8 cellular contexts compared by ENCODE assay signal in genomic region chr16:67198238-67198734, GRCh38. TPM values are rescaled to one million over a fixed set of nuclear protein-coding genes. Genes with fewer than 3 reads are reported as not detected.
A peak's percentile ranks its signal among the peaks of the same experiment; 100 is the strongest.
DNase-seq lines count a peak whose midpoint lies in the region; ATAC-seq and TF ChIP-seq lines count a peak whose summit lies in the region.

No MANE protein-coding gene starts in this region.

- peak; percentile 37 for TF ChIP-seq POLR2A in erythroblast (IDR thresholded peaks at IDR 0.05; ENCODE audit: low read length)

- H3K27me3 ChIP-seq in AG04450 (ENCODE audit: control insufficient read depth, insufficient read depth, low read length) (no peaks in the 10 kb centered on the region), PC-9 (ENCODE audit: insufficient read depth, low read depth) (no peaks in the 10 kb centered on the region)

- intact Hi-C loops in PC-9 (cut with micrococcal nuclease; ENCODE audit: unreplicated experiment), result loop anchor here (2.0 to 10.0 kb wide), 4 partner anchors 47 to 267 kb away; partner anchors contain the start of genes B3GNT9 and TPPP3

- DNase-seq in AG04450 (ENCODE audit: low read depth, low spot score) (no peak), GM12865 (ENCODE audit: low read depth) (no peak), PC-9 (peak; percentile 43 to 74), erythroblast (lab: John Stamatoyannopoulos, UW) (no peak), naive B cell (peak; percentile 20), T1000 (lab: John Stamatoyannopoulos, UW) (no peak), GDM1 (lab: John Stamatoyannopoulos, UW) (no peak)

- H3K9me2 ChIP-seq in PC-9 (ENCODE audit: insufficient read depth), result no peaks in the 10 kb centered on the region

- H3K36me3 Mint-ChIP-seq in naive B cell, result peaks cover 6 to 21% of the 10 kb centered on the region in 2 donors

- peak overlapping the region in 3 of 6 donors; percentile 38 to 84 (median 82) for H3K27ac Mint-ChIP-seq in naive B cell

- TF ChIP-seq CTCF in AG04450 (IDR thresholded peaks at IDR 0.05; ENCODE audit: low read depth, low read length), result peak; percentile 60
- peak; percentile 33 for TF ChIP-seq CTCF in GM12865 (IDR thresholded peaks at IDR 0.05; ENCODE audit: insufficient read depth, low read depth, low read length, missing control alignments)
- TF ChIP-seq CTCF in PC-9 (conservative IDR thresholded peaks at IDR 0.05), result peak; percentile 78

- H3K4me1 ChIP-seq in PC-9 (replicated peaks; ENCODE audit: insufficient read depth), result peaks cover 49% of the 10 kb centered on the region

- H3K27me3 Mint-ChIP-seq in naive B cell, result no peaks in the 10 kb centered on the region

- H3K4me3 ChIP-seq in AG04450 (ENCODE audit: low read depth, low read length) (no peak overlapping the region), GM12865 (ENCODE audit: low read depth, low read length) (no peak overlapping the region), PC-9 (peak overlapping the region; percentile 89; the same call in 1 of the 2 replicates)

- peaks cover 39% of the 10 kb centered on the region for H3K79me2 ChIP-seq in PC-9 (ENCODE audit: low read depth)

- ATAC-seq in naive B cell (ENCODE audit: low read depth in 2 of 2), result peak; percentile 44 to 65
- no peak for ATAC-seq in GM18502 (IDR thresholded peaks at IDR 0.05; ENCODE audit: poor library complexity, unreplicated experiment)

- peaks cover 19% of the 10 kb centered on the region for H4K20me1 ChIP-seq in PC-9 (ENCODE audit: insufficient read depth)

- peak overlapping the region in 3 of 8 donors; percentile 22 to 43 (median 29) for H3K4me3 Mint-ChIP-seq in naive B cell

- POLR2A ChIA-PET in AG04450 (lab: Yijun Ruan, JAX) (interaction anchor here (1.0 to 2.4 kb wide), 5 partner anchors 10 to 62 kb away, joined by 3 to 9 read pairs (median 3); partner anchors contain the start of gene TMEM208), PC-9 (lab: Charles Lee; ENCODE audit: unreplicated experiment) (interaction anchor here (0.6 to 1.1 kb wide), 4 partner anchors 29 to 303 kb away, joined by 4 to 8 read pairs (median 4); no protein-coding TSS in a partner anchor)

- BruUV-seq in PC-9 (replicated peaks; lab: Mats Ljungman, UMichigan), result no TSS peak

- peaks cover 25% of the 10 kb centered on the region; the same call in 1 of the 2 replicates for H3K36me3 ChIP-seq in PC-9 (ENCODE audit: low read depth)

- H3K9me3 ChIP-seq in AG04450 (ENCODE audit: control insufficient read depth, insufficient read depth, low read length) (no peaks in the 10 kb centered on the region; the same call in 1 of the 2 replicates), PC-9 (ENCODE audit: insufficient read depth, low read depth) (no peaks in the 10 kb centered on the region)

- peaks cover 57% of the 10 kb centered on the region for H3F3A ChIP-seq in PC-9 (ENCODE audit: insufficient read depth, low read depth)

- peaks cover 32 to 41% (median 34%) of the 10 kb centered on the region in 3 donors for H3K4me1 Mint-ChIP-seq in naive B cell

- no peaks in the 10 kb centered on the region for H3K9me3 Mint-ChIP-seq in naive B cell

- H3K4me2 ChIP-seq in PC-9, result peak overlapping the region; percentile 95

- CTCF ChIA-PET in AG04450 (lab: Charles Lee), result interaction anchor here (0.5 to 1.4 kb wide), 10 partner anchors 9 to 249 kb away, joined by 3 to 5 read pairs (median 4); partner anchors contain the start of gene CES3
- CTCF ChIA-PET in PC-9 (lab: Charles Lee), result interaction anchor here (0.6 to 1.8 kb wide), 9 partner anchors 28 to 244 kb away, joined by 3 to 10 read pairs (median 4); partner anchors contain the start of gene TMEM208

- H2AFZ ChIP-seq in PC-9, result no peak overlapping the region

- H3K27ac ChIP-seq in AG04450 (ENCODE audit: low read depth, low read length) (no peak overlapping the region), PC-9 (peak overlapping the region; percentile 75)

RNA-seq across cellular contexts. Expression of gene ELMO3, which starts 0.6 kb away (rescaled TPM):
- polyA plus RNA-seq in AG04450 (2011; rRNA removed), result 0.57 and 0.74 TPM in 2 replicates
- 0.48 and 0.64 TPM in 2 replicates for polyA minus RNA-seq in AG04450 (2011; rRNA and poly(A)+ RNA removed)
- 32.4 and 51.1 TPM in 2 replicates for total RNA-seq in PC-9 (2021)
- under 1 TPM in 5 of 6 donors, not detected in 1; 0.14 to 0.48 (median 0.39) TPM for polyA plus RNA-seq in naive B cell (ENCODE audit: low read depth in 6 of 6)

RNA-seq across cellular contexts. Expression of gene E2F4, which starts 6.3 kb away (rescaled TPM):
- polyA plus RNA-seq in AG04450 (2011; rRNA removed) (50.0 and 57.9 TPM in 2 replicates), naive B cell (ENCODE audit: low read depth in 6 of 6) (10 to 100 TPM; 54.0 to 75.9 (median 61.7) TPM)
- 62.3 and 85.7 TPM in 2 replicates for polyA minus RNA-seq in AG04450 (2011; rRNA and poly(A)+ RNA removed)
- total RNA-seq in PC-9 (2021), result 78.4 and 82.5 TPM in 2 replicates

RNA-seq across cellular contexts. Expression of gene EXOC3L1, which starts 8.3 kb away (rescaled TPM):
- not detected in 2 replicates for polyA plus RNA-seq in AG04450 (2011; rRNA removed)
- not detected in 2 replicates for polyA minus RNA-seq in AG04450 (2011; rRNA and poly(A)+ RNA removed)
- total RNA-seq in PC-9 (2021), result 0.35 TPM in 1 of 2 replicates, not detected in the other
- under 1 TPM in 3 of 6 donors, not detected in 3; 0.12 to 0.19 (median 0.15) TPM for polyA plus RNA-seq in naive B cell (ENCODE audit: low read depth in 6 of 6)

RNA-seq across cellular contexts. Expression of gene MATCAP1, which starts 14.5 kb away (rescaled TPM):
- polyA plus RNA-seq in AG04450 (2011; rRNA removed) (13.9 and 18.1 TPM in 2 replicates), naive B cell (ENCODE audit: low read depth in 6 of 6) (under 1 TPM in 4 of 6 donors, not detected in 2; 0.33 to 0.40 (median 0.40) TPM)
- 21.2 and 30.8 TPM in 2 replicates for polyA minus RNA-seq in AG04450 (2011; rRNA and poly(A)+ RNA removed)
- 21.7 and 24.6 TPM in 2 replicates for total RNA-seq in PC-9 (2021)

RNA-seq across cellular contexts. Expression of gene NOL3, which starts 27.9 kb away (rescaled TPM):
- polyA plus RNA-seq in AG04450 (2011; rRNA removed), result 8.2 and 10.7 TPM in 2 replicates
- polyA minus RNA-seq in AG04450 (2011; rRNA and poly(A)+ RNA removed), result 3.9 and 4.7 TPM in 2 replicates
- total RNA-seq in PC-9 (2021), result 68.0 and 76.8 TPM in 2 replicates
- polyA plus RNA-seq in naive B cell (ENCODE audit: low read depth in 6 of 6), result under 1 TPM in 1 of 6 donors, not detected in 5; 0.27 TPM

Comparison
In these comparisons a context has a peak if more than half of its experiments do, and no peak if none do; other contexts are left out.
1. DNase-seq: peak in PC-9 (2 of 2) and naive B cell (single experiment); none in AG04450 (single experiment), GM12865 (single experiment), erythroblast (0 of 2), T1000 (single experiment) and GDM1 (single experiment).
2. Peak in every context shown above with its lines, with median percentiles within 50 percentile points of each other: CTCF ChIP-seq.